In genomic region chr2:123207245-123207644, GRCh38 we compare ENCODE assay signal across 27 cellular contexts.
"Had no signal": no experiment of that assay in that cellular context is flagged by ENCODE, and none has a peak within 500 bp of the region (broad histone marks: within the 10 kb centered on the region; RNA-seq: fewer than 3 reads in every experiment).

No MANE protein-coding gene starts in this region.

- H3K4me1 ChIP-seq: stomach, suprapubic skin, testis, thyroid gland, tibial artery, tibial nerve, transverse colon, upper lobe of left lung, upper lobe of right lung, uterus, vagina had no signal

- H3K27me3 ChIP-seq: stomach, suprapubic skin, testis, thyroid gland, tibial artery, tibial nerve, transverse colon, upper lobe of left lung, upper lobe of right lung, uterus, vagina had no signal

- ATAC-seq: stimulated activated effector memory CD8-positive, alpha-beta T cell treated with anti-CD3 and anti-CD28 coated beads, Interleukin-12 subunit alpha, Interleukin-12 subunit beta, amount 100 ng/mL, for 72 hours; stimulated activated memory B cell treated with anti-CD40 and anti-IgM and Interleukin-4, amounts not matched to agents 10 μg/mL and 1 μg/mL and 100 μg/mL, for 72 hours; stimulated activated naive B cell treated with anti-CD40 and anti-IgM and Interleukin-4, amounts not matched to agents 10 μg/mL and 1 μg/mL and 100 μg/mL, for 72 hours; stimulated activated naive CD8-positive, alpha-beta T cell treated with anti-CD3 and anti-CD28 coated beads, Interleukin-15, amount 100 ng/mL, for 72 hours; stimulated activated naive CD8-positive, alpha-beta T cell treated with anti-CD3 and anti-CD28 coated beads, Interleukin-15, Interleukin-2, amounts not matched to agents 100 U/mL and 50 U/mL, for 24 hours; upper lobe of right lung had no signal

- FAIRE-seq: urothelium cell line had no signal

- H3K4me3 ChIP-seq: stomach, suprapubic skin, testis, thoracic aorta, thyroid gland, tibial artery, tibial nerve, transverse colon, upper lobe of left lung, upper lobe of right lung, uterus, vagina had no signal

- DNase-seq: stimulated activated CD4-positive, alpha-beta T cell treated with anti-CD3 and anti-CD28 coated beads, Interleukin-2, amount 100 ng/mL, for 48 hours; stimulated activated CD4-positive, alpha-beta T cell treated with anti-CD3 and anti-CD28 coated beads, Interleukin-4, amount 100 ng/mL, for 1 hour; stimulated activated CD4-positive, alpha-beta T cell treated with anti-CD3 and anti-CD28 coated beads, Interleukin-4, amount 100 ng/mL, for 24 hours; stimulated activated CD4-positive, alpha-beta T cell treated with anti-CD3 and anti-CD28 coated beads, Interleukin-4, amount 100 ng/mL, for 4 hours; stimulated activated CD8-positive, alpha-beta memory T cell treated with anti-CD3 and anti-CD28 coated beads, Interleukin-4, amount 100 ng/mL, for 48 hours; stimulated activated naive B cell treated with anti-CD40 and anti-IgM and Interleukin-4, amounts not matched to agents 10 μg/mL and 1 μg/mL and 100 μg/mL, for 72 hours; stimulated activated naive CD4-positive, alpha-beta T cell; stimulated activated naive CD4-positive, alpha-beta T cell treated with Interleukin-2 at 50 U/mL for 16 hours; stimulated activated naive CD8-positive, alpha-beta T cell treated with anti-CD3 and anti-CD28 coated beads, Interleukin-15, amount 100 ng/mL, for 72 hours; stimulated activated naive CD8-positive, alpha-beta T cell treated with anti-CD3 and anti-CD28 coated beads, Interleukin-15, Interleukin-2, amounts not matched to agents 100 U/mL and 50 U/mL, for 24 hours; stomach; substantia nigra; testis; thyroid gland; tibial artery; transverse colon; trophoblast cell; upper lobe of left lung; upper lobe of right lung; uterus had no signal

- H3K27ac ChIP-seq: stomach, suprapubic skin, testis, thoracic aorta, thyroid gland, tibial artery, tibial nerve, transverse colon, upper lobe of left lung, upper lobe of right lung, uterus, vagina had no signal

- H3K9me3 ChIP-seq: suprapubic skin, testis, thoracic aorta, thyroid gland, tibial artery, tibial nerve, transverse colon, upper lobe of left lung, upper lobe of right lung, uterus, vagina had no signal

- H3K36me3 ChIP-seq: stomach, suprapubic skin, thoracic aorta, thyroid gland, tibial artery, tibial nerve, transverse colon, upper lobe of left lung, upper lobe of right lung, uterus, vagina had no signal
